ENCODE assay signal across 8 cellular contexts in genomic region chr14:67426983-67427601, GRCh38. TPM values are rescaled to one million over a fixed set of nuclear protein-coding genes. Genes with fewer than 3 reads are reported as not detected.
DNase-seq lines count a peak whose midpoint lies in the region; ATAC-seq and TF ChIP-seq lines count a peak whose summit lies in the region.

No MANE protein-coding gene starts in this region.

- no peak overlapping the region for H2BK15ac ChIP-seq in mesendoderm (replicated peaks; ENCODE audit: low read depth)

- H3K27ac Mint-ChIP-seq in activated CD8-positive, alpha-beta T cell treated with anti-CD3 and anti-CD28 coated beads for 36 hours = no peak overlapping the region

- peak overlapping the region; percentile 38 for H3K56ac ChIP-seq in mesendoderm (ENCODE audit: low read length)

- H3K4me3 ChIP-seq in effector memory CD4-positive, alpha-beta T cell (ENCODE audit: insufficient read depth, low read depth, low read length, poor library complexity, severe bottlenecking) = no peak overlapping the region
- no peak overlapping the region for H3K4me3 ChIP-seq in mesendoderm (ENCODE audit: low read length)

- peaks cover 3% of the 10 kb centered on the region for H3K4me1 ChIP-seq in effector memory CD4-positive, alpha-beta T cell (ENCODE audit: control insufficient read depth, insufficient read depth, low read length, poor library complexity, severe bottlenecking)
- no peaks in the 10 kb centered on the region for H3K4me1 ChIP-seq in mesendoderm (ENCODE audit: control insufficient read depth, low read depth, low read length)

- no peaks in the 10 kb centered on the region for H3K36me3 ChIP-seq in effector memory CD4-positive, alpha-beta T cell (ENCODE audit: control insufficient read depth, insufficient read depth, low read length)
- H3K36me3 ChIP-seq in mesendoderm (ENCODE audit: control insufficient read depth, insufficient read depth, low read length) = no peaks in the 10 kb centered on the region

- H3K4me2 ChIP-seq in mesendoderm (ENCODE audit: low read length) = no peak overlapping the region

- no peak overlapping the region for H4K5ac ChIP-seq in mesendoderm (ENCODE audit: low read length)

- no peak overlapping the region for H3K4ac ChIP-seq in mesendoderm (ENCODE audit: low read depth, low read length)

- intact Hi-C loops in activated CD8-positive, alpha-beta T cell treated with anti-CD3 and anti-CD28 coated beads for 36 hours (cut with micrococcal nuclease) = loop anchor here (1.0 to 10.0 kb wide), 3 partner anchors 100 to 238 kb away; no protein-coding TSS in a partner anchor

- no peak overlapping the region for H3K4me3 Mint-ChIP-seq in activated CD8-positive, alpha-beta T cell treated with anti-CD3 and anti-CD28 coated beads for 36 hours

- TF ChIP-seq CTCF in activated CD8-positive, alpha-beta T cell treated with anti-CD3 and anti-CD28 coated beads for 36 hours (IDR thresholded peaks at IDR 0.05) = peak; percentile 75

- peak; percentile 69 for ATAC-seq in HG03432 (IDR thresholded peaks at IDR 0.05; ENCODE audit: unreplicated experiment)
- ATAC-seq in activated CD8-positive, alpha-beta T cell treated with anti-CD3 and anti-CD28 coated beads for 36 hours = peak; percentile 97
- ATAC-seq in HG03196 (IDR thresholded peaks at IDR 0.05; ENCODE audit: unreplicated experiment) = no peak

- peaks cover 8% of the 10 kb centered on the region for H3K27me3 ChIP-seq in effector memory CD4-positive, alpha-beta T cell (replicated peaks; ENCODE audit: control insufficient read depth, insufficient read depth, low read length, poor library complexity, severe bottlenecking)
- no peaks in the 10 kb centered on the region for H3K27me3 ChIP-seq in mesendoderm (ENCODE audit: insufficient read depth, low read length, poor library complexity)

- H2AK5ac ChIP-seq in mesendoderm (ENCODE audit: low read length) = no peak overlapping the region

- H3K4me1 Mint-ChIP-seq in activated CD8-positive, alpha-beta T cell treated with anti-CD3 and anti-CD28 coated beads for 36 hours (ENCODE audit: low read depth) = no peaks in the 10 kb centered on the region

- peak overlapping the region; percentile 65 for H3K18ac ChIP-seq in mesendoderm (ENCODE audit: low read length)

- no peak overlapping the region for H3K27ac ChIP-seq in effector memory CD4-positive, alpha-beta T cell (ENCODE audit: insufficient read depth, low read length, poor library complexity, severe bottlenecking)
- H3K27ac ChIP-seq in mesendoderm (ENCODE audit: low read depth, low read length) = no peak overlapping the region

- no peaks in the 10 kb centered on the region for H3K79me2 ChIP-seq in mesendoderm (ENCODE audit: control insufficient read depth, insufficient read depth, low read length)

- H3K79me1 ChIP-seq in mesendoderm (ENCODE audit: low read length) = no peaks in the 10 kb centered on the region

- H2BK120ac ChIP-seq in mesendoderm (ENCODE audit: low read depth, low read length) = no peak overlapping the region

- POLR2A ChIA-PET in activated CD8-positive, alpha-beta T cell treated with anti-CD3 and anti-CD28 coated beads for 36 hours (lab: Charles Lee) = interaction anchor here (1.0 to 1.4 kb wide), 3 partner anchors 104 to 278 kb away, joined by 3 read pairs; no protein-coding TSS in a partner anchor

- H3K36me3 Mint-ChIP-seq in activated CD8-positive, alpha-beta T cell treated with anti-CD3 and anti-CD28 coated beads for 36 hours (ENCODE audit: low read depth) = no peaks in the 10 kb centered on the region

- H3K9me3 ChIP-seq in effector memory CD4-positive, alpha-beta T cell (ENCODE audit: control insufficient read depth, low read length) = no peaks in the 10 kb centered on the region

- H2BK5ac ChIP-seq in mesendoderm (ENCODE audit: low read length) = no peak overlapping the region

- DNase-seq in DMS79 treated with DMSO at 0.1 percent for 48 hours (lab: John Stamatoyannopoulos, UW) (peak; percentile 97), NCI-H82 (lab: John Stamatoyannopoulos, UW) (peak; percentile 82), mesendoderm (peak; percentile 91)
- DNase-seq in activated CD8-positive, alpha-beta T cell treated with anti-CD3 and anti-CD28 coated beads for 36 hours = peak; percentile 79
- peak; percentile 41 to 57 (median 47) for DNase-seq in effector memory CD4-positive, alpha-beta T cell
- DNase-seq in stimulated activated CD8-positive, alpha-beta memory T cell treated with anti-CD3 and anti-CD28 coated beads, Interleukin-2, amount 100 ng/mL, for 1 hour (ENCODE audit: low read depth in 2 of 2) = peak; percentile 41 to 54

- H4K8ac ChIP-seq in mesendoderm (ENCODE audit: low read depth, low read length) = peak overlapping the region; percentile 65

- H3K9me3 Mint-ChIP-seq in activated CD8-positive, alpha-beta T cell treated with anti-CD3 and anti-CD28 coated beads for 36 hours = no peaks in the 10 kb centered on the region

- no CpG with 5 or more reads among the region's 29 CpGs for WGBS in mesendoderm (ENCODE audit: extremely low coverage, insufficient coverage, low lambda C conversion rate)

- CTCF ChIA-PET in activated CD8-positive, alpha-beta T cell treated with anti-CD3 and anti-CD28 coated beads for 36 hours (lab: Charles Lee) = interaction anchor here (0.5 to 11.3 kb wide), 62 partner anchors 9 to 453 kb away, joined by 3 to 199 read pairs (median 6); partner anchors contain the start of genes ARG2, PLEK2, PLEKHH1 and RDH12

- no peak overlapping the region for H3K23ac ChIP-seq in mesendoderm (ENCODE audit: low read length)

- peak overlapping the region; percentile 20 for H3K9ac ChIP-seq in mesendoderm (ENCODE audit: low read length)

- peaks cover 20% of the 10 kb centered on the region for H3K27me3 Mint-ChIP-seq in activated CD8-positive, alpha-beta T cell treated with anti-CD3 and anti-CD28 coated beads for 36 hours

RNA-seq across cellular contexts. Expression of gene PLEK2, which starts 15.1 kb away (rescaled TPM):
- 1 to 10 TPM in 1 of 2 experiments, not detected in 1; 1.0 TPM for total RNA-seq in activated CD8-positive, alpha-beta T cell treated with anti-CD3 and anti-CD28 coated beads for 36 hours
- polyA plus RNA-seq in mesendoderm (2013, experiment 1 of 2) = 1.9 TPM
- 2.3 TPM for polyA plus RNA-seq in mesendoderm (2013, experiment 2 of 2)

Comparison
In these comparisons a context has a peak if more than half of its experiments do, and no peak if none do; other contexts are left out.
1. DNase-seq: peak in every context shown above with its lines; median percentile 97 in DMS79 treated with DMSO at 0.1 percent for 48 hours; 91 in mesendoderm; 82 in NCI-H82; 79 in activated CD8-positive, alpha-beta T cell treated with anti-CD3 and anti-CD28 coated beads for 36 hours; 48 in stimulated activated CD8-positive, alpha-beta memory T cell treated with anti-CD3 and anti-CD28 coated beads, Interleukin-2, amount 100 ng/mL, for 1 hour; 47 in effector memory CD4-positive, alpha-beta T cell.